Comparison of ENCODE assay signal across 8 cellular contexts in the genomic region with DNA sequence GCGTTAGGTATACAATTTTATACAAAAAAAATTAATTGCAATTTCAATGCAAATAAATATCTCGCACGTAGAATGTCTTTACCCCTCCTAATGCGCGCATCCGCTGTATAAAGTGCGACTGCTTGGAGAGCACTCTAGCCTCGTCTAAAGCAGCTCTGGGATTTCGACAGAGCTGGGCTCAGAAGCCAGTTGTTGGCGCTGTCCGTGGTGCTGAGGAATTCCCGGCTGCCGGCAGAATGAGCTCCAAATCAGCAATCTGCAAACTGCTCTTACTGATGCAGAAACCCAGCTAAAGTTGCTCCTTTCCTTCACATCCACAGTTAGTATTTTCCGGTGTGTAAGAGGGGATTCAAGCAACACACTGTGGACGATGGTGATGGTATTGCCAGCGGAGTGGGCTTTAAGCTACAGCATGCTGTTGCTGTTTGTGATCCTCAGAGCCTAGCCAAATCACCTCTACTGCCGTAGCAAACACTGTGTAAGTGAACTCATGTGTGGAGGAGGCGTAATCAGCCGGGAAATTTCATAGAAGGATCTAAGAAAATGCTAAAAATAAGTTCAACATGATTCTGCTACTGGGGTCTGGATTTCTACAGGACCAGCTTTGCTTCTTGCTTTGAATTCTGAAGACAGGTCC. TPM values are rescaled to one million over a fixed set of nuclear protein-coding genes. Genes with fewer than 3 reads are reported as not detected.
DNase-seq lines count a peak whose midpoint lies in the region; FAIRE-seq and TF ChIP-seq lines count a peak whose summit lies in the region.

A gene (plus strand): TSS at position 137 of the 637 bp plus-strand sequence. CDS start 3,140 bp downstream, outside the sequence.

- H3K27me3 ChIP-seq in breast epithelium (no peaks in the 10 kb centered on the region), spleen (replicated peaks in 1 of 7) (no peaks in the 10 kb centered on the region)

- H3K36me3 ChIP-seq in breast epithelium (no peaks in the 10 kb centered on the region), kidney (ENCODE audit: control insufficient read depth in 1 of 2, insufficient read depth in 2 of 2, low read length in 2 of 2) (no peaks in the 10 kb centered on the region), spleen (no peaks in the 10 kb centered on the region)

- no peaks in the 10 kb centered on the region for H3K9me3 ChIP-seq in breast epithelium
- H3K9me3 ChIP-seq in kidney (ENCODE audit: control insufficient read depth in 1 of 2, low read length in 2 of 2): no peaks in the 10 kb centered on the region
- no peaks in the 10 kb centered on the region for H3K9me3 ChIP-seq in spleen

- TF ChIP-seq POLR2A in breast epithelium (IDR thresholded peaks at IDR 0.05) (no peak), spleen (IDR thresholded peaks at IDR 0.05) (no peak)

- TF ChIP-seq CTCF in breast epithelium (IDR thresholded peaks at IDR 0.05) (no peak), kidney (IDR thresholded peaks at IDR 0.05; ENCODE audit: borderline replicate concordance, extremely low read depth, insufficient read depth) (no peak), spleen (IDR thresholded peaks at IDR 0.05 in 8 of 11, conservative IDR thresholded peaks at IDR 0.05 in 3 of 11) (no peak)

- peak; percentile 7 for DNase-seq in activated naive CD4-positive, alpha-beta T cell treated with Interleukin-2 at 50 U/mL for 16 hours
- DNase-seq in activated naive CD4-positive, alpha-beta T cell (lab: John Stamatoyannopoulos, UW): no peak
- DNase-seq in HuH-7.5 (ENCODE audit: low spot score) (peak; percentile 16), RKO (ENCODE audit: low spot score) (peak; percentile 75), breast epithelium (ENCODE audit: low spot score in 2 of 2) (peak; percentile 21 to 67), kidney (peak; percentile 38), spleen (no peak)
- DNase-seq in stimulated activated CD8-positive, alpha-beta memory T cell treated with anti-CD3 and anti-CD28 coated beads, Interleukin-2, amount 100 ng/mL, for 48 hours (ENCODE audit: low read depth in 2 of 2): peak; percentile 4 to 6

- intact Hi-C loops in breast epithelium (cut with DNase I; ENCODE audit: low total_unique reads): loop anchor here (5.0 kb wide), 1 partner anchor 201 kb away; no protein-coding TSS in a partner anchor
- intact Hi-C loops in kidney (cut with DNase I): no loop called here
- intact Hi-C loops in spleen (cut with DNase I; ENCODE audit: low total_unique reads): no loop called here

- H3K4me3 ChIP-seq in breast epithelium: no peak within 1 kb of the TSS
- no peak within 1 kb of the TSS for H3K4me3 ChIP-seq in kidney (ENCODE audit: low read length in 2 of 2)
- H3K4me3 ChIP-seq in spleen: no peak within 1 kb of the TSS

- 13 to 18% (median 16%) methylated on average over 19 of the region's 19 CpGs for WGBS in spleen, 5 donors

- no peak for FAIRE-seq in kidney (lab: Jason Lieb, UNC)

- H3K27ac ChIP-seq in breast epithelium: no peak within 1 kb of the TSS
- H3K27ac ChIP-seq in kidney (ENCODE audit: low read depth in 2 of 2, low read length in 2 of 2): no peak within 1 kb of the TSS
- H3K27ac ChIP-seq in spleen: no peak within 1 kb of the TSS

- no peak within 1 kb of the TSS for H3K9ac ChIP-seq in kidney (ENCODE audit: low read length in 2 of 2)

- H3K4me1 ChIP-seq in breast epithelium: no peaks in the 10 kb centered on the region
- H3K4me1 ChIP-seq in kidney (ENCODE audit: control insufficient read depth in 1 of 2, insufficient read depth in 1 of 2, low read depth in 1 of 2, low read length in 2 of 2): no peaks in the 10 kb centered on the region
- no peaks in the 10 kb centered on the region for H3K4me1 ChIP-seq in spleen

RNA-seq across cellular contexts. Expression of the gene that starts here (rescaled TPM):
- total RNA-seq in breast epithelium (under 1 TPM in 1 of 3 donors, not detected in 2; 0.15 TPM), kidney (0.09 TPM), spleen (not detected)
- polyA plus RNA-seq in kidney (ENCODE audit: insufficient read depth, low read depth, low replicate concordance) (not detected), spleen (not detected)

Comparison
In these comparisons a context has a peak if more than half of its experiments do, and no peak if none do; other contexts are left out.
1. DNase-seq: peak in activated naive CD4-positive, alpha-beta T cell treated with Interleukin-2 at 50 U/mL for 16 hours (single experiment), HuH-7.5 (single experiment), RKO (single experiment) and stimulated activated CD8-positive, alpha-beta memory T cell treated with anti-CD3 and anti-CD28 coated beads, Interleukin-2, amount 100 ng/mL, for 48 hours (2 of 2); none in activated naive CD4-positive, alpha-beta T cell (0 of 4) and spleen (single experiment).
2. Peak in DNase-seq in breast epithelium; RNA of the gene not detected or under 1 TPM.
3. Peak in DNase-seq in kidney; RNA of the gene not detected or under 1 TPM.